8 cellular contexts compared by ENCODE assay signal in the genomic region with DNA sequence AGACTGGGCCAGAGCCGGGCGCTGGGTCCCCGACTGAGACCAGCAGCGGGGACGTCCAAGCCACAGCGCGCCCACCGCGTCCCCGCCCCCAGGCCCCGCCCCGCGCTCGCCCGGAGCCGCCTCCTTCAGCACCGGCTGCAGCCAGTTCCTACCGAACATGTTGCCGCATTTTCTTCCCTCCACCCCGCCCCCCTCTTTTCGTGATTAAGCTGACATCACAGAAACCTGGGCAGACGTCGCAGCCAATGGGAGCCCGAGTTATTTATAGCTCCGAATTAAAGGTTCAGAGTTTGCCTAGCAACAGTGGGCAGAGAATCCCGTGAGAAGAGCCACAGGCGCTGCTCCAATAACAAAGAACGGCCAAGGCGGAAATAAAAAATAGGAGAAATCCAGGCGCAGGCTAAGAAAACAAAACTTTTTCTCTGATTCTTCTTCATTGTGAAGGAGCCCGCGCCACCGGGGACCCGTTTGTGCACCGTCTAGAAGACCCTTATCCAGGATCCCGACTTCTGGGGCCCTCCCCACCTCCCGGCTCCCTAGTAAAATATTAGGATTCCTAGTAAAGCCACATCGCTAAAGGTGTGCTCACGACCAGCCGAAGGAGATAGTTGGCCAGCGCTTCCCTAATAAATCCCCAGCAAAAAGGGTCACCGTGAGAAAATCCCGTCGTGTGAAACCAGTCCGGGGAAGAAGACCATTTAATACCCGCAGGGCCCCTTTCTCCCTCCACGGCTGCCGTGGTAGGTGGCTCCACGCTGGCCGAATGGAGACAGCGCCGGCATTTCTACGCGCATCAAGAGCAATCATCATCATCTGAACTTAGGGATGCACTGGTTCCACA.
DNase-seq lines count a peak whose midpoint lies in the region; ATAC-seq, FAIRE-seq and TF ChIP-seq lines count a peak whose summit lies in the region.

No MANE protein-coding gene starts in this region.

- peak; percentile 68 for ATAC-seq in GM19372 (IDR thresholded peaks at IDR 0.05; ENCODE audit: low read depth, unreplicated experiment)
- ATAC-seq in right lobe of liver, result peak; percentile 72 to 83 (median 77)

- H3K27me3 ChIP-seq in ectodermal cell (ENCODE audit: control insufficient read depth, insufficient read depth, low read length, poor library complexity, severe bottlenecking) (no peaks in the 10 kb centered on the region), right lobe of liver (no peaks in the 10 kb centered on the region)

- TF ChIP-seq POLR2A in right lobe of liver (IDR thresholded peaks at IDR 0.05), result peak; percentile 88

- intact Hi-C loops in right lobe of liver (cut with DNase I), result no loop called here

- H3K4me1 ChIP-seq in ectodermal cell (ENCODE audit: control insufficient read depth, insufficient read depth, low read length), result peaks cover 15% of the 10 kb centered on the region
- H3K4me1 ChIP-seq in right lobe of liver, result peaks cover 0 to 27% (median 8%) of the 10 kb centered on the region in 4 donors

- H3K9me3 ChIP-seq in ectodermal cell (ENCODE audit: control insufficient read depth, low read length) (no peaks in the 10 kb centered on the region), right lobe of liver (no peaks in the 10 kb centered on the region)

- WGBS in ectodermal cell, 2 experiments, result 0% methylated on average over 54 of the region's 54 CpGs
- 1% methylated on average over 31 of the region's 54 CpGs for WGBS in right lobe of liver (ENCODE audit: insufficient coverage, low coverage, low lambda C conversion rate, missing lambda C conversion rate)

- H3K36me3 ChIP-seq in ectodermal cell (ENCODE audit: control insufficient read depth, insufficient read depth, low read length) (peaks cover 13% of the 10 kb centered on the region), right lobe of liver (peaks cover 0 to 16% (median 0%) of the 10 kb centered on the region in 4 donors)

- DNase-seq in AG09319 (ENCODE audit: extremely low read depth, low read depth), result peak; percentile 96
- DNase-seq in HTR-8/SVneo (ENCODE audit: insufficient read length, low spot score), result peak; percentile 81
- DNase-seq in NK-92 treated with Interleukin-12 subunit alpha and Interleukin-12 subunit beta, amount 100 ng/mL, for 24 hours (lab: John Stamatoyannopoulos, UW), result peak; percentile 88
- DNase-seq in activated CD8-positive, alpha-beta memory T cell treated with anti-CD3 and anti-CD28 coated beads for 24 hours, result peak; percentile 93
- DNase-seq in right lobe of liver, result peak; percentile 93 to 98 (median 96)
- DNase-seq in stimulated activated CD4-positive, alpha-beta T cell treated with anti-CD3 and anti-CD28 coated beads, Interleukin-2, amount 100 ng/mL, for 48 hours, result peak; percentile 76

- no peak for FAIRE-seq in HTR-8/SVneo (lab: Jason Lieb, UNC)

- H3K27ac ChIP-seq in ectodermal cell (ENCODE audit: insufficient read depth, low read depth, low read length, poor library complexity, severe bottlenecking), result peak overlapping the region; percentile 99
- peak overlapping the region; percentile 98 to 100 (median 99) for H3K27ac ChIP-seq in right lobe of liver

- peak overlapping the region; percentile 53 for H3K4me3 ChIP-seq in ectodermal cell (ENCODE audit: insufficient read depth, low read depth, low read length)
- peak overlapping the region; percentile 63 to 71 (median 69) for H3K4me3 ChIP-seq in right lobe of liver

- TF ChIP-seq CTCF in AG09319 (IDR thresholded peaks at IDR 0.05; ENCODE audit: low read depth, low read length) (no peak), right lobe of liver (IDR thresholded peaks at IDR 0.05) (no peak)

Comparison
In these comparisons a context has a peak if more than half of its experiments do, and no peak if none do; other contexts are left out.
1. Peak in every context shown above with its lines: DNase-seq, ATAC-seq, H3K4me3 ChIP-seq and H3K27ac ChIP-seq.